30 cellular contexts compared by ENCODE assay signal in the genomic region with DNA sequence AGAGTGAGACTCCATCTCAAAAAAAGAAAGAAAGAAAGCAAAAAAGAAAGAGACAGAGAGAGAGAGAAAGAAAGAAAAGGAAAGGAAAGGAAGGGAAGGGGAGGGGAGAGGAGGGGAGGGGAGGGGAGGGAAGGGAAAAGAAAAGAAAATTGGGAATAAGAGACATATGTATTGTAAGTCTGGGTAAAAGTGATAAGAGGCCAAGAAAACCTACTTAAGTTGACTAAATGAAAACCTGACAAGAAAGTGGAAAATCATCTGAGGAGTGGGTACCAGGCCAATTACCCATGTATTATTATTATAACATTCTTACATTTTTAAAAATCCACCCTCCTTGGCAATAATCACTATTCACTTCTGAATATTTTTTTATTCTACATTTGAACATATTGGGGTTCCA. TPM values are rescaled to one million over a fixed set of nuclear protein-coding genes. Genes with fewer than 3 reads are reported as not detected.
"Had no signal": no experiment of that assay in that cellular context is flagged by ENCODE, and none has a peak within 500 bp of the region (broad histone marks: within the 10 kb centered on the region; RNA-seq: fewer than 3 reads in every experiment).

No MANE protein-coding gene starts in this region.

- H3K27me3 ChIP-seq: stomach, suprapubic skin, testis, thyroid gland, tibial artery, tibial nerve, transverse colon, upper lobe of left lung, upper lobe of right lung, uterus, vagina had no signal

- DNase-seq: stimulated activated CD4-positive, alpha-beta T cell treated with anti-CD3 and anti-CD28 coated beads, Interleukin-2, amount 100 ng/mL, for 48 hours; stimulated activated CD4-positive, alpha-beta T cell treated with anti-CD3 and anti-CD28 coated beads, Interleukin-4, amount 100 ng/mL, for 1 hour; stimulated activated CD4-positive, alpha-beta T cell treated with anti-CD3 and anti-CD28 coated beads, Interleukin-4, amount 100 ng/mL, for 24 hours; stimulated activated CD4-positive, alpha-beta T cell treated with anti-CD3 and anti-CD28 coated beads, Interleukin-4, amount 100 ng/mL, for 4 hours; stimulated activated CD8-positive, alpha-beta memory T cell treated with anti-CD3 and anti-CD28 coated beads, Interleukin-4, amount 100 ng/mL, for 48 hours; stimulated activated naive B cell treated with anti-CD40 and anti-IgM and Interleukin-4, amounts not matched to agents 10 μg/mL and 1 μg/mL and 100 μg/mL, for 72 hours; stimulated activated naive CD4-positive, alpha-beta T cell; stimulated activated naive CD4-positive, alpha-beta T cell treated with Interleukin-2 at 50 U/mL for 16 hours; stimulated activated naive CD8-positive, alpha-beta T cell treated with anti-CD3 and anti-CD28 coated beads, Interleukin-15, amount 100 ng/mL, for 72 hours; stimulated activated naive CD8-positive, alpha-beta T cell treated with anti-CD3 and anti-CD28 coated beads, Interleukin-15, Interleukin-2, amounts not matched to agents 100 U/mL and 50 U/mL, for 24 hours; stomach; substantia nigra; testis; thyroid gland; tibial artery; transverse colon; trophoblast cell; upper lobe of left lung; upper lobe of right lung; uterus had no signal

- H3K4me3 ChIP-seq: stomach, suprapubic skin, testis, thoracic aorta, thyroid gland, tibial artery, tibial nerve, transverse colon, upper lobe of left lung, upper lobe of right lung, uterus, vagina had no signal

- H3K9me3 ChIP-seq: stomach, suprapubic skin, testis, thoracic aorta, thyroid gland, tibial artery, upper lobe of right lung, uterus, vagina had no signal

- H3K4me1 ChIP-seq: stomach, suprapubic skin, testis, thyroid gland, tibial artery, tibial nerve, transverse colon, upper lobe of left lung, upper lobe of right lung, uterus, vagina had no signal

- ATAC-seq: stimulated activated effector memory CD8-positive, alpha-beta T cell treated with anti-CD3 and anti-CD28 coated beads, Interleukin-12 subunit alpha, Interleukin-12 subunit beta, amount 100 ng/mL, for 72 hours; stimulated activated memory B cell treated with anti-CD40 and anti-IgM and Interleukin-4, amounts not matched to agents 10 μg/mL and 1 μg/mL and 100 μg/mL, for 72 hours; stimulated activated naive B cell treated with anti-CD40 and anti-IgM and Interleukin-4, amounts not matched to agents 10 μg/mL and 1 μg/mL and 100 μg/mL, for 72 hours; stimulated activated naive CD8-positive, alpha-beta T cell treated with anti-CD3 and anti-CD28 coated beads, Interleukin-15, amount 100 ng/mL, for 72 hours; stimulated activated naive CD8-positive, alpha-beta T cell treated with anti-CD3 and anti-CD28 coated beads, Interleukin-15, Interleukin-2, amounts not matched to agents 100 U/mL and 50 U/mL, for 24 hours; upper lobe of right lung had no signal

- H3K36me3 ChIP-seq: stomach, suprapubic skin, thoracic aorta, thyroid gland, tibial artery, tibial nerve, transverse colon, upper lobe of left lung, upper lobe of right lung, uterus, vagina had no signal

- H3K27ac ChIP-seq: stomach, suprapubic skin, testis, thoracic aorta, thyroid gland, tibial artery, tibial nerve, transverse colon, upper lobe of left lung, upper lobe of right lung, uterus, vagina had no signal

- FAIRE-seq: urothelium cell line had no signal

RNA-seq across cellular contexts. Expression of a gene that starts 46.3 kb away (rescaled TPM):
- total RNA-seq: stomach, suprapubic skin, tibial nerve, upper lobe of right lung, ureter, vagina had no signal
- polyA plus RNA-seq: stomach, thymus, urinary bladder had no signal
